Comparison of ENCODE assay signal across 12 cellular contexts in genomic region chr2:200309296-200309846, GRCh38. TPM values are rescaled to one million over a fixed set of nuclear protein-coding genes. Genes with fewer than 3 reads are reported as not detected.
A peak's percentile ranks its signal among the peaks of the same experiment; 100 is the strongest.
DNase-seq lines count a peak whose midpoint lies in the region; ATAC-seq and TF ChIP-seq lines count a peak whose summit lies in the region.
"Had no signal": no experiment of that assay in that cellular context is flagged by ENCODE, and none has a peak within 500 bp of the region (broad histone marks: within the 10 kb centered on the region; RNA-seq: fewer than 3 reads in every experiment).

No MANE protein-coding gene starts in this region.

- CTCF ChIA-PET in HCT116 (lab: Charles Lee) = no interaction called here

- POLR2A ChIA-PET in HCT116 (lab: Charles Lee) = no interaction called here

- peak overlapping the region; percentile 79; the same call in 1 of the 2 replicates for H3K4me2 ChIP-seq in HCT116 (ENCODE audit: low read length)

- H3K9me2 ChIP-seq in HCT116 (ENCODE audit: insufficient read depth) = no peaks in the 10 kb centered on the region

- BruUV-seq in HCT116 (replicated peaks; lab: Mats Ljungman, UMichigan) = no TSS peak

- ATAC-seq in HCT116 (no peak), gastrocnemius medialis (no peak)
- ATAC-seq: activated T-cell treated with anti-CD3 and anti-CD28 coated beads, Interleukin-2, amount 50 U/mL, for 4 hours; CD8-positive, alpha-beta T cell had no signal

- peaks cover 4% of the 10 kb centered on the region for H3K27me3 Mint-ChIP-seq in glutamatergic neuron (ENCODE audit: unreplicated experiment)

- in situ Hi-C loops in gastrocnemius medialis (cut with MboI; ENCODE audit: low sequenced_read_pairs in 4 of 4) = loop anchor here in 3 of 4 donors (10.0 to 25.0 kb wide), 3 partner anchors 153 to 165 kb away; no protein-coding TSS in a partner anchor

- H3K36me3 ChIP-seq in HCT116 (ENCODE audit: control insufficient read depth in 1 of 2, insufficient read depth in 2 of 2, low read length in 2 of 2) (no peaks in the 10 kb centered on the region), adipocyte (ENCODE audit: control insufficient read depth, insufficient read depth, low read length, severe bottlenecking) (no peaks in the 10 kb centered on the region), gastrocnemius medialis (no peaks in the 10 kb centered on the region)

- H3K36me3 Mint-ChIP-seq in glutamatergic neuron (ENCODE audit: unreplicated experiment) = no peaks in the 10 kb centered on the region

- H3K27ac Mint-ChIP-seq in glutamatergic neuron (ENCODE audit: unreplicated experiment) = no peak overlapping the region
- H3K27ac Mint-ChIP-seq: CD8-positive, alpha-beta T cell had no signal

- intact Hi-C loops in HCT116 (cut with micrococcal nuclease) (loop anchor here (5.0 kb wide), 1 partner anchor 163 kb away; no protein-coding TSS in a partner anchor), gastrocnemius medialis (cut with DNase I; ENCODE audit: low total_unique reads) (loop anchor here (5.0 kb wide), 3 partner anchors 158 to 397 kb away; partner anchors contain the start of gene C2orf69), cardiac septum (cut with DNase I) (loop anchor here (5.0 kb wide), 4 partner anchors 82 to 397 kb away; partner anchors contain the start of gene C2orf69)

- no peak overlapping the region for H3K4me3 ChIP-seq in HCT116 (replicated peaks in 1 of 2; ENCODE audit: low read depth in 1 of 2, low read length in 2 of 2)
- H3K4me3 ChIP-seq in adipocyte (ENCODE audit: low read length) = peak overlapping the region; percentile 94
- no peak overlapping the region for H3K4me3 ChIP-seq in gastrocnemius medialis

- peaks cover 12% of the 10 kb centered on the region for H3K9me3 Mint-ChIP-seq in glutamatergic neuron (ENCODE audit: unreplicated experiment)
- H3K9me3 Mint-ChIP-seq: activated T-cell treated with anti-CD3 and anti-CD28 coated beads, Interleukin-2, amount 50 U/mL, for 4 hours; CD8-positive, alpha-beta T cell had no signal

- H3K27ac ChIP-seq in HCT116 (ENCODE audit: low read depth, low read length) (peak overlapping the region; percentile 3; the same call in 1 of the 2 replicates), gastrocnemius medialis (peak overlapping the region; percentile 81 to 95 (median 86))

- H3K9me3 ChIP-seq in HCT116 (ENCODE audit: control insufficient read depth in 1 of 2, insufficient read depth in 1 of 2, low read depth in 1 of 2, low read length in 2 of 2) = no peaks in the 10 kb centered on the region
- no peaks in the 10 kb centered on the region for H3K9me3 ChIP-seq in adipocyte (ENCODE audit: control insufficient read depth, low read length)
- H3K9me3 ChIP-seq in gastrocnemius medialis = no peaks in the 10 kb centered on the region

- H3K4me3 Mint-ChIP-seq in glutamatergic neuron (ENCODE audit: unreplicated experiment) = peak overlapping the region; percentile 72
- H3K4me3 Mint-ChIP-seq: activated T-cell treated with anti-CD3 and anti-CD28 coated beads, Interleukin-2, amount 50 U/mL, for 4 hours; CD8-positive, alpha-beta T cell had no signal

- TF ChIP-seq CTCF in HCT116 (IDR thresholded peaks at IDR 0.05 in 2 of 3, conservative IDR thresholded peaks at IDR 0.05 in 1 of 3; ENCODE audit: borderline replicate concordance in 1 of 3, insufficient read depth in 1 of 3, low read depth in 2 of 3, low read length in 2 of 3) (no peak), glutamatergic neuron (IDR thresholded peaks at IDR 0.05; ENCODE audit: partially characterized antibody, unreplicated experiment) (no peak), gastrocnemius medialis (IDR thresholded peaks at IDR 0.05 in 4 of 5, conservative IDR thresholded peaks at IDR 0.05 in 1 of 5) (no peak)

- H4K20me1 ChIP-seq in HCT116 (ENCODE audit: insufficient read depth) = no peaks in the 10 kb centered on the region

- TF ChIP-seq POLR2A in HCT116 (IDR thresholded peaks at IDR 0.05; ENCODE audit: borderline replicate concordance, extremely low read depth, insufficient read depth, insufficient read length) (no peak), gastrocnemius medialis (IDR thresholded peaks at IDR 0.05) (no peak)

- H3K27me3 ChIP-seq in HCT116 (ENCODE audit: insufficient read depth, low read length) (no peaks in the 10 kb centered on the region), adipocyte (replicated peaks; ENCODE audit: control insufficient read depth, insufficient read depth, low read length) (no peaks in the 10 kb centered on the region), gastrocnemius medialis (no peaks in the 10 kb centered on the region)

- DNase-seq in HCT116 (ENCODE audit: low read depth, low spot score) (no peak), adipocyte (ENCODE audit: low read depth) (no peak), glutamatergic neuron (no peak), gastrocnemius medialis (no peak), LoVo (ENCODE audit: low spot score) (no peak), DMS153 treated with DMSO at 0.1 percent for 48 hours (lab: John Stamatoyannopoulos, UW; ENCODE audit: unreplicated experiment) (no peak), cardiac septum (ENCODE audit: low spot score) (no peak), SKM-1 (lab: John Stamatoyannopoulos, UW; ENCODE audit: unreplicated experiment) (no peak)
- DNase-seq: activated T-cell treated with anti-CD3 and anti-CD28 coated beads, Interleukin-2, amount 50 U/mL, for 4 hours; CD8-positive, alpha-beta T cell; NCI-H2107; NK-92 treated with Interleukin-12 subunit alpha and Interleukin-12 subunit beta, amount 100 ng/mL, for 24 hours had no signal

- no peak for TF ChIP-seq RAD21 in HCT116 (IDR thresholded peaks at IDR 0.05; ENCODE audit: low read depth)

- H3K4me1 ChIP-seq in HCT116 (ENCODE audit: control insufficient read depth in 1 of 2, insufficient read depth in 2 of 2, low read length in 2 of 2) (peaks cover 23 to 49% of the 10 kb centered on the region in 2 experiments; a peak in 3 of 4 replicates), adipocyte (ENCODE audit: control insufficient read depth, insufficient read depth, low read length) (peaks cover 42% of the 10 kb centered on the region), gastrocnemius medialis (peaks cover 55 to 65% of the 10 kb centered on the region in 2 donors)

- H3K79me2 ChIP-seq in HCT116 (ENCODE audit: insufficient read depth, low read length) = peaks cover 73% of the 10 kb centered on the region

- no peak overlapping the region for H3K9ac ChIP-seq in HCT116 (ENCODE audit: low read length)
- peak overlapping the region; percentile 96 for H3K9ac ChIP-seq in adipocyte (ENCODE audit: low read length)

- RAD21 ChIA-PET in HCT116 (lab: Charles Lee; ENCODE audit: low non-redundant PET in 1 of 2, low total read pairs in 2 of 2, uncharacterized antibody in 2 of 2, unreplicated experiment in 2 of 2) = no interaction called here

- peaks cover 40% of the 10 kb centered on the region for H3K4me1 Mint-ChIP-seq in glutamatergic neuron (ENCODE audit: low read depth, unreplicated experiment)

- no peak overlapping the region for H2AFZ ChIP-seq in HCT116 (ENCODE audit: low read depth, low read length, poor library complexity, severe bottlenecking)

TF ChIP-seq in HCT116, 20 proteins besides CTCF, POLR2A, EP300 and RAD21:
- TF ChIP-seq SRF (IDR thresholded peaks at IDR 0.05; ENCODE audit: low read depth) (peak; percentile 31; the same call in 1 of the 2 replicates), CEBPB (IDR thresholded peaks at IDR 0.05; ENCODE audit: low read depth) (no peak), SIN3A (IDR thresholded peaks at IDR 0.05; ENCODE audit: low read depth) (0 out of 2 replicates have a peak, but pooled peaks have one; percentile 5), FOSL1 (IDR thresholded peaks at IDR 0.05; ENCODE audit: low read depth) (no peak), ATF3 (IDR thresholded peaks at IDR 0.05) (no peak)
TF ChIP-seq in HCT116: peak in this region for 2.

RNA-seq across cellular contexts. Expression of gene SPATS2L, which starts 2.9 kb away (rescaled TPM):
- 87.1 TPM for total RNA-seq in HCT116 (2021; ENCODE audit: unreplicated experiment)
- polyA plus RNA-seq in HCT116 (2012) = 48.4 and 65.7 TPM in 2 replicates
- 45.5 TPM for total RNA-seq in glutamatergic neuron (ENCODE audit: unreplicated experiment)
- 10 to 100 TPM; 34.0 to 74.2 (median 52.3) TPM for total RNA-seq in gastrocnemius medialis
- 144 TPM for total RNA-seq in cardiac septum
